ENCODE assay signal across 13 cellular contexts in genomic region chr13:62305758-62306157, GRCh38.
A peak's percentile ranks its signal among the peaks of the same experiment; 100 is the strongest.
DNase-seq lines count a peak whose midpoint lies in the region; ATAC-seq and TF ChIP-seq lines count a peak whose summit lies in the region.
"Had no signal": no experiment of that assay in that cellular context is flagged by ENCODE, and none has a peak within 500 bp of the region (broad histone marks: within the 10 kb centered on the region; RNA-seq: fewer than 3 reads in every experiment).

No MANE protein-coding gene starts in this region.

- H3K4me2 ChIP-seq in DOHH2 (ENCODE audit: low read length) (peak overlapping the region; percentile 61), hepatocyte (no peak overlapping the region)

- H3K9me3 ChIP-seq in DOHH2 (ENCODE audit: control insufficient read depth, insufficient read depth, low read length) (peaks cover 11% of the 10 kb centered on the region; the same call in 1 of the 2 replicates), hepatocyte (ENCODE audit: low read depth) (no peaks in the 10 kb centered on the region)

- WGBS in hepatocyte (ENCODE audit: low lambda C conversion rate, missing lambda C conversion rate) = 92% methylated on average over 3 of the region's 3 CpGs

- H4K20me1 ChIP-seq in DOHH2 (ENCODE audit: control insufficient read depth, insufficient read depth, low read depth, low read length) = no peaks in the 10 kb centered on the region
- no peaks in the 10 kb centered on the region for H4K20me1 ChIP-seq in hepatocyte (ENCODE audit: insufficient read depth, poor library complexity, severe bottlenecking)

- H3K36me3 ChIP-seq in DOHH2 (ENCODE audit: control insufficient read depth, low read length) (no peaks in the 10 kb centered on the region), hepatocyte (replicated peaks; ENCODE audit: insufficient read depth, low read depth) (no peaks in the 10 kb centered on the region)

- H3K27ac ChIP-seq in DOHH2 (ENCODE audit: low read depth, low read length) = no peak overlapping the region
- H3K27ac ChIP-seq in hepatocyte = no peak overlapping the region

- ATAC-seq in GM19351 (IDR thresholded peaks at IDR 0.05; ENCODE audit: unreplicated experiment) = peak; percentile 94
- ATAC-seq in HG02852 (IDR thresholded peaks at IDR 0.05; ENCODE audit: unreplicated experiment) = peak; percentile 96
- ATAC-seq in HG03571 (IDR thresholded peaks at IDR 0.05; ENCODE audit: unreplicated experiment) = peak; percentile 84
- ATAC-seq: effector memory CD8-positive, alpha-beta T cell had no signal

- H2AFZ ChIP-seq in hepatocyte = no peak overlapping the region

- no peaks in the 10 kb centered on the region for H3K79me2 ChIP-seq in DOHH2 (ENCODE audit: control insufficient read depth, low read length)
- H3K79me2 ChIP-seq in hepatocyte = no peaks in the 10 kb centered on the region

- H3F3A ChIP-seq in DOHH2 (ENCODE audit: control insufficient read depth, insufficient read depth) = no peaks in the 10 kb centered on the region

- H3K9me2 ChIP-seq in DOHH2 (replicated peaks; ENCODE audit: control insufficient read depth, low read length) (no peaks in the 10 kb centered on the region), hepatocyte (replicated peaks; ENCODE audit: insufficient read depth) (no peaks in the 10 kb centered on the region)

- H3K4me3 ChIP-seq in DOHH2 (ENCODE audit: low read length) (peak overlapping the region; percentile 58), hepatocyte (no peak overlapping the region)

- H3K27me3 ChIP-seq in DOHH2 (ENCODE audit: control insufficient read depth, low read length) = no peaks in the 10 kb centered on the region
- H3K27me3 ChIP-seq in hepatocyte = no peaks in the 10 kb centered on the region

- no peak for DNase-seq in hepatocyte (ENCODE audit: low spot score)
- no peak for DNase-seq in DMS53 treated with DMSO at 0.1 percent for 48 hours (lab: John Stamatoyannopoulos, UW; ENCODE audit: unreplicated experiment)
- no peak for DNase-seq in NCI-H146 (lab: John Stamatoyannopoulos, UW)
- no peak for DNase-seq in cerebellum (ENCODE audit: low spot score)
- DNase-seq: activated CD4-positive, alpha-beta T cell treated with anti-CD3 and anti-CD28 coated beads for 48 hours; AML-193; effector memory CD8-positive, alpha-beta T cell; NCI-H1694; nephron progenitor cell had no signal

- peaks cover 12% of the 10 kb centered on the region for H3K4me1 ChIP-seq in DOHH2 (ENCODE audit: control insufficient read depth, low read length)
- H3K4me1 ChIP-seq in hepatocyte (ENCODE audit: insufficient read depth) = no peaks in the 10 kb centered on the region

- TF ChIP-seq CTCF in DOHH2 (IDR thresholded peaks at IDR 0.05; ENCODE audit: low read depth, low read length, poor library complexity, severe bottlenecking) = no peak
- TF ChIP-seq CTCF in hepatocyte (IDR thresholded peaks at IDR 0.05; ENCODE audit: poor library complexity) = no peak
